In the genomic region with DNA sequence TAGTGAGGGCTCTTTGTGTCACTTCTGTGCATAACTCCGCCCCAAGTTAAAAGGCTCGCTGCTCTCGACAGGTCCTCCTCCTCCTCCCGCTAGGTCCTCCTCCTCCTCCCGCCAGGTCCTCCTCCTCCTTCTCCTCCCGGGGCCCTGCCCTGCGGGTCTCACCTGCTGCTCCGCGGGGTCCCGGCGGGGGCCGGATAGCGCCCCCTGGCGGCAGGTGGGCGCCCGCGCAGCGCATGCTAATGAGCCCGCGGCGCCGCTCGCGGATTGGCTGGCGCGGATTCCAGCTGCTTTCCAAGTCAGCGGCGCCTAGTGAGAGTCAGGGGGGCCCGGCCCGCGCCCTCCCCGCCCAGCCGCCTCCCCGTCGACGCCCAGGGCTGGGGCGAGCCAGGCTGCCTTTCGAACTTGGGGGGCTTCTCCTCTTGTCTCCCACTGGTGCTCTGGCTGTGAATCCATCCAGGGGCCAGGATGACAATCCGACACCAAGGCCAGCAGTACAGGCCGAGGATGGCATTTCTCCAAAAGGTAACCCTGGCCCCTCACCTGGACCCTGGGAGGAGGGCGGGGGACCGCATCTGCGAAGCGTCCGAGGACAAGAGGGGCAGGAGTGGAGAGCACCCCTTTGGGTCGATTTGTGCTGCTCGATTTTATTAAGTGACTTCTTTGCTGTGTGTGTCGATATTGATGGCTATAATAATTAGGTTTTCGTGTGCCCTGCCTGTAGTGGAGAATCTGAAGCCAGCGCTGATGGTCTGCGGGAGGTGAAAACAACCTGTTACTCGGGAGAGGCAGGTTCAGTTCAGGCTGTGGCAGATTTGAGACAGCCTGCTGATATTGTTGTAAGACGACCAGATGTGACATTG, we compare ENCODE assay signal across 8 cellular contexts. TPM values are rescaled to one million over a fixed set of nuclear protein-coding genes. Genes with fewer than 3 reads are reported as not detected.
DNase-seq lines count a peak whose midpoint lies in the region; ATAC-seq and TF ChIP-seq lines count a peak whose summit lies in the region.

A gene (plus strand): TSS at position 295 of the 860 bp plus-strand sequence. CDS start 171 bp downstream, at position 466.

- TF ChIP-seq CTCF in C4-2B (conservative IDR thresholded peaks at IDR 0.05) = peak; percentile 100
- TF ChIP-seq CTCF in endothelial cell (IDR thresholded peaks at IDR 0.05; ENCODE audit: unreplicated experiment) = peak; percentile 100
- TF ChIP-seq CTCF in mesothelial cell of epicardium (IDR thresholded peaks at IDR 0.05; ENCODE audit: unreplicated experiment) = peak; percentile 99

- peaks cover 16% of the 10 kb centered on the region for H3K4me1 Mint-ChIP-seq in endothelial cell (ENCODE audit: unreplicated experiment)
- H3K4me1 Mint-ChIP-seq in mesothelial cell of epicardium = peaks cover 20% of the 10 kb centered on the region

- H3K4me3 Mint-ChIP-seq in endothelial cell (ENCODE audit: unreplicated experiment) = peak within 1 kb of the TSS; percentile 84
- peak within 1 kb of the TSS; percentile 69 for H3K4me3 Mint-ChIP-seq in mesothelial cell of epicardium

- no peaks in the 10 kb centered on the region for H3K9me3 Mint-ChIP-seq in endothelial cell (ENCODE audit: unreplicated experiment)
- no peaks in the 10 kb centered on the region for H3K9me3 Mint-ChIP-seq in mesothelial cell of epicardium

- no peaks in the 10 kb centered on the region for H3K36me3 Mint-ChIP-seq in endothelial cell (ENCODE audit: low read depth, unreplicated experiment)
- H3K36me3 Mint-ChIP-seq in mesothelial cell of epicardium = no peaks in the 10 kb centered on the region

- peaks cover 4% of the 10 kb centered on the region for H3K27me3 Mint-ChIP-seq in endothelial cell (ENCODE audit: unreplicated experiment)
- peaks cover 29% of the 10 kb centered on the region for H3K27me3 Mint-ChIP-seq in mesothelial cell of epicardium (ENCODE audit: low read depth)

- DNase-seq in NCI-H774 (lab: John Stamatoyannopoulos, UW) (peak; percentile 90), endothelial cell (ENCODE audit: low spot score) (peak; percentile 84), mesothelial cell of epicardium (ENCODE audit: low spot score in 2 of 2, unreplicated experiment in 2 of 2) (peak; percentile 82 to 91)
- DNase-seq in activated CD8-positive, alpha-beta memory T cell treated with anti-CD3 and anti-CD28 coated beads for 4 hours (ENCODE audit: low read depth in 2 of 2) = peak; percentile 68 to 73
- DNase-seq in stimulated activated CD8-positive, alpha-beta memory T cell treated with anti-CD3 and anti-CD28 coated beads, Interleukin-15, amount 100 ng/mL, for 4 hours (ENCODE audit: low read depth in 2 of 2) = peak; percentile 70 to 76

- ATAC-seq in GM19372 (IDR thresholded peaks at IDR 0.05; ENCODE audit: low read depth, unreplicated experiment) (peak; percentile 95), HG03469 (IDR thresholded peaks at IDR 0.05; ENCODE audit: unreplicated experiment) (peak; percentile 70)

- H3K27ac ChIP-seq in C4-2B = no peak within 1 kb of the TSS

- H3K27ac Mint-ChIP-seq in endothelial cell (ENCODE audit: unreplicated experiment) (no peak within 1 kb of the TSS), mesothelial cell of epicardium (no peak within 1 kb of the TSS)

RNA-seq across cellular contexts. Expression of the gene that starts here (rescaled TPM):
- total RNA-seq in endothelial cell (ENCODE audit: unreplicated experiment) (8.5 TPM), mesothelial cell of epicardium (8.9 to 10.7 TPM (median 9.9 TPM) in 3 replicates)
